8 cellular contexts compared by ENCODE assay signal in genomic region chr3:111577798-111578685, GRCh38. TPM values are rescaled to one million over a fixed set of nuclear protein-coding genes. Genes with fewer than 3 reads are reported as not detected.
DNase-seq lines count a peak whose midpoint lies in the region; ATAC-seq, FAIRE-seq and TF ChIP-seq lines count a peak whose summit lies in the region.

No MANE protein-coding gene starts in this region.

- TF ChIP-seq CTCF in BJ (IDR thresholded peaks at IDR 0.05; ENCODE audit: insufficient read depth, low read depth, low read length) (peak; percentile 76), mesothelial cell of epicardium (IDR thresholded peaks at IDR 0.05; ENCODE audit: unreplicated experiment) (no peak)

- no peak overlapping the region for H3K4me3 ChIP-seq in BJ (ENCODE audit: low read depth, low read length)

- FAIRE-seq in GM18507 (lab: Jason Lieb, UNC): peak; percentile 90

- H3K27me3 ChIP-seq in BJ (ENCODE audit: control insufficient read depth, insufficient read depth, low read length): no peaks in the 10 kb centered on the region

- no peaks in the 10 kb centered on the region for H3K27me3 Mint-ChIP-seq in activated naive CD8-positive, alpha-beta T cell treated with anti-CD3 and anti-CD28 coated beads, Interleukin-2, amount 50 U/mL, for 24 hours
- H3K27me3 Mint-ChIP-seq in mesothelial cell of epicardium (ENCODE audit: low read depth): no peaks in the 10 kb centered on the region

- H3K36me3 Mint-ChIP-seq in activated naive CD8-positive, alpha-beta T cell treated with anti-CD3 and anti-CD28 coated beads, Interleukin-2, amount 50 U/mL, for 24 hours (ENCODE audit: low read depth): peaks cover 64% of the 10 kb centered on the region
- no peaks in the 10 kb centered on the region for H3K36me3 Mint-ChIP-seq in mesothelial cell of epicardium

- H3K4me1 Mint-ChIP-seq in activated naive CD8-positive, alpha-beta T cell treated with anti-CD3 and anti-CD28 coated beads, Interleukin-2, amount 50 U/mL, for 24 hours: peaks cover 70% of the 10 kb centered on the region
- H3K4me1 Mint-ChIP-seq in mesothelial cell of epicardium: no peaks in the 10 kb centered on the region

- peak; percentile 95 for ATAC-seq in HG02852 (IDR thresholded peaks at IDR 0.05; ENCODE audit: unreplicated experiment)
- peak; percentile 91 for ATAC-seq in activated naive CD8-positive, alpha-beta T cell treated with anti-CD3 and anti-CD28 coated beads, Interleukin-2, amount 50 U/mL, for 24 hours

- CTCF ChIA-PET in BJ (lab: Yijun Ruan, JAX): interaction anchor here (0.7 to 6.8 kb wide), 24 partner anchors 9 to 462 kb away, joined by 3 to 72 read pairs (median 3); partner anchors contain the start of gene ABHD10

- H3K4me3 Mint-ChIP-seq in activated naive CD8-positive, alpha-beta T cell treated with anti-CD3 and anti-CD28 coated beads, Interleukin-2, amount 50 U/mL, for 24 hours: peak overlapping the region; percentile 7
- no peak overlapping the region for H3K4me3 Mint-ChIP-seq in mesothelial cell of epicardium

- H3K9me3 Mint-ChIP-seq in activated naive CD8-positive, alpha-beta T cell treated with anti-CD3 and anti-CD28 coated beads, Interleukin-2, amount 50 U/mL, for 24 hours: peaks cover 3% of the 10 kb centered on the region
- no peaks in the 10 kb centered on the region for H3K9me3 Mint-ChIP-seq in mesothelial cell of epicardium

- POLR2A ChIA-PET in BJ (lab: Charles Lee): no interaction called here

- H3K36me3 ChIP-seq in BJ (ENCODE audit: control insufficient read depth, insufficient read depth, low read length): no peaks in the 10 kb centered on the region

- peak; percentile 44 for DNase-seq in BJ (ENCODE audit: low read depth)
- no peak for DNase-seq in GM18507 (ENCODE audit: extremely low spot score, insufficient read length, low read depth)
- peak; percentile 25 for DNase-seq in NCI-H1694 (lab: John Stamatoyannopoulos, UW)
- no peak for DNase-seq in activated naive CD8-positive, alpha-beta T cell treated with anti-CD3 and anti-CD28 coated beads, Interleukin-2, amount 50 U/mL, for 24 hours
- peak; percentile 91 for DNase-seq in kidney glomerular epithelial cell (lab: John Stamatoyannopoulos, UW)
- DNase-seq in effector CD4-positive, alpha-beta T cell: no peak
- DNase-seq in mesothelial cell of epicardium (ENCODE audit: low spot score in 2 of 2, unreplicated experiment in 2 of 2): no peak

- peak overlapping the region; percentile 62 for H3K27ac Mint-ChIP-seq in activated naive CD8-positive, alpha-beta T cell treated with anti-CD3 and anti-CD28 coated beads, Interleukin-2, amount 50 U/mL, for 24 hours
- H3K27ac Mint-ChIP-seq in mesothelial cell of epicardium: no peak overlapping the region

RNA-seq across cellular contexts. Expression of gene ZBED2, which starts 17.1 kb away (rescaled TPM):
- polyA plus RNA-seq in BJ (2011; rRNA removed): 0.07 TPM in 1 of 2 replicates, not detected in the other
- not detected in 2 replicates for polyA minus RNA-seq in BJ (2011; rRNA and poly(A)+ RNA removed)
- total RNA-seq in mesothelial cell of epicardium: not detected in 3 replicates

RNA-seq across cellular contexts. Expression of gene CD96, which starts 36.0 kb away (rescaled TPM):
- polyA plus RNA-seq in BJ (2011; rRNA removed): 0.06 and 0.18 TPM in 2 replicates
- not detected in 2 replicates for polyA minus RNA-seq in BJ (2011; rRNA and poly(A)+ RNA removed)
- total RNA-seq in mesothelial cell of epicardium: 0.20 to 0.27 TPM (median 0.23 TPM) in 3 replicates

Comparison
In these comparisons a context has a peak if more than half of its experiments do, and no peak if none do; other contexts are left out.
1. DNase-seq: peak in BJ (single experiment), NCI-H1694 (single experiment) and kidney glomerular epithelial cell (single experiment); none in GM18507 (single experiment), activated naive CD8-positive, alpha-beta T cell treated with anti-CD3 and anti-CD28 coated beads, Interleukin-2, amount 50 U/mL, for 24 hours (single experiment), effector CD4-positive, alpha-beta T cell (single experiment) and mesothelial cell of epicardium (0 of 2).